ENCODE assay signal across 14 cellular contexts in the genomic region with DNA sequence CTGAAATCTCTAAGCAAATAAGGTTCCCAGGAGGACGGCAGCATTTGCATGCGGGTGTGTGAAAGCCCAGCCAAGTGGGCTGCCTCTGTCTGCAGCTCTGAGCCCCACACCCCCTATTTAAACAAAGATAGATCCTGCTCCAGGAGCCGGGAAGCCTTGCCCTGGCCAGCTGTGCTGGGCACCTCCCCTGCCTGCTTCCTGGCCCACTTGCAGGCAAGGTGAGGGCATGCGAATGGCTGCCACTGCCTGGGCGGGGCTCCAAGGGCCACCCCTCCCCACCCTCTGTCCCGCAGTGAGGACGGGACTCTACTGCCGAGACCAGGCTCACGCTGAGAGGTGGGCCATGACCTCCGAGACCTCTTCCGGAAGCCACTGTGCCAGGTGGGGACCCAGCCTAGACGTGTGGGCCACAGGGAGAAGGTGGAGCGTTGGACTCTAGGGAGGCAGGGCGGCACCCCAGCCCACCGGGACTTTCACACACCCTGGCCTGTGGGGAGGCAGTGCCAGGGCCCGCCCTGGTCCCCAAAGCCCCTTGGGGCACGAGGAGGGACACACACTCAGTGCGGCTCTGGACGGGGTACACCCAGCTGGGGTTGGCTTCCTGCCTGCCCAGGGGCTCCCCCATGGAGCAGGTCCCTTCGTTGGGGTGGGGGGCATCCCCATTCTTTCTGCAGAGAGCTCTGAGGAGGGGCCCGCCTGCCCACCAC. TPM values are rescaled to one million over a fixed set of nuclear protein-coding genes. Genes with fewer than 3 reads are reported as not detected.
DNase-seq lines count a peak whose midpoint lies in the region; ATAC-seq and TF ChIP-seq lines count a peak whose summit lies in the region.
"Had no signal": no experiment of that assay in that cellular context is flagged by ENCODE, and none has a peak within 500 bp of the region (broad histone marks: within the 10 kb centered on the region; RNA-seq: fewer than 3 reads in every experiment).

A gene with protein sequence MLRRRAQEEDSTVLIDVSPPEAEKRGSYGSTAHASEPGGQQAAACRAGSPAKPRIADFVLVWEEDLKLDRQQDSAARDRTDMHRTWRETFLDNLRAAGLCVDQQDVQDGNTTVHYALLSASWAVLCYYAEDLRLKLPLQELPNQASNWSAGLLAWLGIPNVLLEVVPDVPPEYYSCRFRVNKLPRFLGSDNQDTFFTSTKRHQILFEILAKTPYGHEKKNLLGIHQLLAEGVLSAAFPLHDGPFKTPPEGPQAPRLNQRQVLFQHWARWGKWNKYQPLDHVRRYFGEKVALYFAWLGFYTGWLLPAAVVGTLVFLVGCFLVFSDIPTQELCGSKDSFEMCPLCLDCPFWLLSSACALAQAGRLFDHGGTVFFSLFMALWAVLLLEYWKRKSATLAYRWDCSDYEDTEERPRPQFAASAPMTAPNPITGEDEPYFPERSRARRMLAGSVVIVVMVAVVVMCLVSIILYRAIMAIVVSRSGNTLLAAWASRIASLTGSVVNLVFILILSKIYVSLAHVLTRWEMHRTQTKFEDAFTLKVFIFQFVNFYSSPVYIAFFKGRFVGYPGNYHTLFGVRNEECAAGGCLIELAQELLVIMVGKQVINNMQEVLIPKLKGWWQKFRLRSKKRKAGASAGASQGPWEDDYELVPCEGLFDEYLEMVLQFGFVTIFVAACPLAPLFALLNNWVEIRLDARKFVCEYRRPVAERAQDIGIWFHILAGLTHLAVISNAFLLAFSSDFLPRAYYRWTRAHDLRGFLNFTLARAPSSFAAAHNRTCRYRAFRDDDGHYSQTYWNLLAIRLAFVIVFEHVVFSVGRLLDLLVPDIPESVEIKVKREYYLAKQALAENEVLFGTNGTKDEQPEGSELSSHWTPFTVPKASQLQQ (plus strand): TSS at position 292 of the 707 bp plus-strand sequence. CDS start 1,387 bp downstream, outside the sequence.

- in situ Hi-C loops in GM13976 (cut with MboI; ENCODE audit: low sequenced_read_pairs, unreplicated experiment), result no loop called here

- H3K9me3 Mint-ChIP-seq in CD8-positive, alpha-beta memory T cell, result no peaks in the 10 kb centered on the region
- H3K9me3 Mint-ChIP-seq in H9, result no peaks in the 10 kb centered on the region
- H3K9me3 Mint-ChIP-seq: immature natural killer cell had no signal

- H3K23ac ChIP-seq in H9 (ENCODE audit: insufficient read length, low read depth, low read length), result no peak within 1 kb of the TSS

- no peaks in the 10 kb centered on the region for H3K79me2 ChIP-seq in PC-3 (ENCODE audit: low read length)
- H3K79me2 ChIP-seq in H9 (ENCODE audit: insufficient read depth, low read length), result no peaks in the 10 kb centered on the region

- H3K18ac ChIP-seq in H9 (ENCODE audit: insufficient read length, low read depth, low read length), result no peak within 1 kb of the TSS

- H4K5ac ChIP-seq in H9 (ENCODE audit: insufficient read length, low read depth, low read length), result no peak within 1 kb of the TSS

- CTCF ChIA-PET in PC-3 (lab: Charles Lee), result no interaction called here
- CTCF ChIA-PET in CD8-positive, alpha-beta memory T cell (lab: Charles Lee), result no interaction called here

- intact Hi-C loops in PC-3 (cut with micrococcal nuclease), result no loop called here
- intact Hi-C loops in left lung (cut with DNase I), result no loop called here

- no peak within 1 kb of the TSS for H3T11ph ChIP-seq in H9 (ENCODE audit: low read length)

- no peak within 1 kb of the TSS for H3K9ac ChIP-seq in PC-3 (ENCODE audit: low read length)
- no peak within 1 kb of the TSS for H3K9ac ChIP-seq in H9 (ENCODE audit: extremely low read depth, insufficient read length, low read length)

- no peak within 1 kb of the TSS for H2AK5ac ChIP-seq in H9 (ENCODE audit: insufficient read length, low read length)

- H3K27ac ChIP-seq in 22Rv1 (peak within 1 kb of the TSS; percentile 42), PC-3 (ENCODE audit: low read length) (no peak within 1 kb of the TSS), left lung (no peak within 1 kb of the TSS), H9 (ENCODE audit: insufficient read length, low read depth, low read length) (no peak within 1 kb of the TSS)
- H3K27ac ChIP-seq in CD8-positive, alpha-beta memory T cell (ENCODE audit: low read depth, low read length), result no peak within 1 kb of the TSS

- no peak within 1 kb of the TSS for H2BK120ac ChIP-seq in H9 (ENCODE audit: low read depth, low read length, poor library complexity, severe bottlenecking)

- WGBS in H9 (ENCODE audit: extremely low coverage, insufficient read length, low lambda C conversion rate), result no CpG with 5 or more reads among the region's 21 CpGs

- no peak within 1 kb of the TSS for H2BK5ac ChIP-seq in H9 (ENCODE audit: insufficient read length, low read length)

- no peak within 1 kb of the TSS for H2AFZ ChIP-seq in PC-3 (ENCODE audit: low read length)
- no peak within 1 kb of the TSS for H2AFZ ChIP-seq in H9 (ENCODE audit: low read length)

- POLR2A ChIA-PET in PC-3 (lab: Charles Lee; ENCODE audit: unreplicated experiment), result no interaction called here
- POLR2A ChIA-PET in CD8-positive, alpha-beta memory T cell (lab: Charles Lee), result no interaction called here

- H4K20me1 ChIP-seq in PC-3 (ENCODE audit: low read length) (no peaks in the 10 kb centered on the region), H9 (ENCODE audit: control insufficient read depth, insufficient read depth, insufficient read length) (no peaks in the 10 kb centered on the region)

- no peaks in the 10 kb centered on the region for H3K27me3 ChIP-seq in PC-3 (ENCODE audit: low read length)
- no peaks in the 10 kb centered on the region for H3K27me3 ChIP-seq in left lung
- no peaks in the 10 kb centered on the region for H3K27me3 ChIP-seq in CD8-positive, alpha-beta memory T cell (ENCODE audit: insufficient read depth, low read length, poor library complexity, severe bottlenecking)
- no peaks in the 10 kb centered on the region for H3K27me3 ChIP-seq in H9 (ENCODE audit: insufficient read depth, low read length)

- H3K56ac ChIP-seq in H9 (ENCODE audit: insufficient read length, low read depth, low read length), result no peak within 1 kb of the TSS

- no peak within 1 kb of the TSS for H4K91ac ChIP-seq in H9 (ENCODE audit: insufficient read length, low read depth, low read length)

- peaks cover 0 to 5% (median 2%) of the 10 kb centered on the region in 3 donors for H3K36me3 Mint-ChIP-seq in CD8-positive, alpha-beta memory T cell
- peaks cover 0 to 1% (median 0%) of the 10 kb centered on the region in 3 experiments; a peak in 1 of 7 replicates for H3K36me3 Mint-ChIP-seq in H9 (ENCODE audit: insufficient read depth in 1 of 3, low read depth in 3 of 3)

- no TSS peak for BruUV-seq in PC-3 (replicated peaks; lab: Mats Ljungman, UMichigan)

- H4K8ac ChIP-seq in H9 (replicated peaks; ENCODE audit: insufficient read length, low read depth, low read length), result no peak within 1 kb of the TSS

- peak; percentile 41 for DNase-seq in GM13976 (ENCODE audit: low spot score)
- DNase-seq in PC-3, result peak; percentile 5
- no peak for DNase-seq in left lung
- no peak for DNase-seq in NOMO-1 (lab: John Stamatoyannopoulos, UW; ENCODE audit: unreplicated experiment in 2 of 2)
- DNase-seq in CD8-positive, alpha-beta memory T cell, result no peak
- no peak for DNase-seq in H9
- DNase-seq: activated CD8-positive, alpha-beta memory T cell treated with anti-CD3 and anti-CD28 coated beads for 24 hours; activated gamma-delta T cell treated with Interleukin-2 at 50 U/mL for 16 hours; foreskin melanocyte; immature natural killer cell; Kasumi-1; T1000 had no signal

- H3K4ac ChIP-seq in H9 (ENCODE audit: low read depth, low read length), result no peak within 1 kb of the TSS

- H2BK12ac ChIP-seq in H9 (ENCODE audit: insufficient read length, low read depth, low read length), result no peak within 1 kb of the TSS

- no peak within 1 kb of the TSS for H2BK20ac ChIP-seq in H9 (ENCODE audit: low read depth, low read length, poor library complexity, severe bottlenecking)

- H3F3A ChIP-seq in PC-3 (ENCODE audit: low read length, unreplicated experiment), result no peaks in the 10 kb centered on the region

- H3K9me3 ChIP-seq in PC-3 (ENCODE audit: low read length) (no peaks in the 10 kb centered on the region), left lung (no peaks in the 10 kb centered on the region), H9 (ENCODE audit: control insufficient read depth, low read depth, low read length) (no peaks in the 10 kb centered on the region)
- no peaks in the 10 kb centered on the region for H3K9me3 ChIP-seq in CD8-positive, alpha-beta memory T cell (ENCODE audit: low read length)

- TF ChIP-seq CTCF in 22Rv1 (IDR thresholded peaks at IDR 0.05), result no peak
- no peak for TF ChIP-seq CTCF in GM13976 (IDR thresholded peaks at IDR 0.05; ENCODE audit: borderline replicate concordance, control extremely low read depth, extremely low read depth, insufficient read depth, missing control alignments)
- TF ChIP-seq CTCF in PC-3 (conservative IDR thresholded peaks at IDR 0.05; ENCODE audit: low read depth, low read length), result no peak
- no peak for TF ChIP-seq CTCF in left lung (IDR thresholded peaks at IDR 0.05)
- TF ChIP-seq CTCF in H9 (conservative IDR thresholded peaks at IDR 0.05), result no peak

- H3K9me2 ChIP-seq in PC-3 (replicated peaks; ENCODE audit: low read length), result no peaks in the 10 kb centered on the region

- H3K23me2 ChIP-seq in H9 (ENCODE audit: insufficient read length, low read depth, low read length, poor library complexity, severe bottlenecking), result no peaks in the 10 kb centered on the region

- H3K27ac Mint-ChIP-seq in CD8-positive, alpha-beta memory T cell, result no peak within 1 kb of the TSS
- H3K27ac Mint-ChIP-seq in H9, result no peak within 1 kb of the TSS; a peak in 1 of 7 replicates
- H3K27ac Mint-ChIP-seq: immature natural killer cell had no signal

- H3K4me3 ChIP-seq in PC-3 (ENCODE audit: low read length) (no peak within 1 kb of the TSS), left lung (no peak within 1 kb of the TSS)
- H3K4me3 ChIP-seq in CD8-positive, alpha-beta memory T cell (ENCODE audit: low read length), result no peak within 1 kb of the TSS

- no peaks in the 10 kb centered on the region for H3K79me1 ChIP-seq in H9 (ENCODE audit: insufficient read depth, low read depth, low read length, poor library complexity, severe bottlenecking)

- no peak within 1 kb of the TSS for H3K4me3 Mint-ChIP-seq in CD8-positive, alpha-beta memory T cell
- H3K4me3 Mint-ChIP-seq in H9, result no peak within 1 kb of the TSS
- H3K4me3 Mint-ChIP-seq: immature natural killer cell had no signal

- no peak within 1 kb of the TSS for H3K4me2 ChIP-seq in PC-3 (ENCODE audit: low read length)
- H3K4me2 ChIP-seq in H9 (ENCODE audit: insufficient read depth, insufficient read length, low read length), result no peak within 1 kb of the TSS

- H3K4me1 ChIP-seq in PC-3 (ENCODE audit: insufficient read depth, low read length), result no peaks in the 10 kb centered on the region
- H3K4me1 ChIP-seq in left lung, result no peaks in the 10 kb centered on the region
- H3K4me1 ChIP-seq in CD8-positive, alpha-beta memory T cell (ENCODE audit: insufficient read depth, low read length), result no peaks in the 10 kb centered on the region
- H3K4me1 ChIP-seq in H9 (ENCODE audit: insufficient read depth, low read length), result no peaks in the 10 kb centered on the region

- H2BK15ac ChIP-seq in H9 (ENCODE audit: low read depth, low read length), result no peak within 1 kb of the TSS

- peak; percentile 59 for ATAC-seq in PC-3
- ATAC-seq in left lung, result peak; percentile 75
- no peak for ATAC-seq in GM21381 (IDR thresholded peaks at IDR 0.05; ENCODE audit: unreplicated experiment)

- no peaks in the 10 kb centered on the region for H3K4me1 Mint-ChIP-seq in CD8-positive, alpha-beta memory T cell
- peaks cover 8 to 13% of the 10 kb centered on the region in 2 experiments for H3K4me1 Mint-ChIP-seq in H9
- H3K4me1 Mint-ChIP-seq: immature natural killer cell had no signal

- H3K36me3 ChIP-seq in PC-3 (ENCODE audit: low read depth, low read length) (no peaks in the 10 kb centered on the region), left lung (peaks cover 0 to 4% of the 10 kb centered on the region in 2 donors)
- no peaks in the 10 kb centered on the region for H3K36me3 ChIP-seq in CD8-positive, alpha-beta memory T cell (ENCODE audit: insufficient read depth, low read length)

- H3K27me3 Mint-ChIP-seq in CD8-positive, alpha-beta memory T cell, result no peaks in the 10 kb centered on the region
- H3K27me3 Mint-ChIP-seq in H9 (ENCODE audit: low read depth), result no peaks in the 10 kb centered on the region; the same call in 1 of the 2 replicates

- H3K14ac ChIP-seq in H9 (ENCODE audit: insufficient read depth, low read length), result no peak within 1 kb of the TSS; the same call in 1 of the 2 replicates

RNA-seq across cellular contexts. Expression of the gene that starts here (rescaled TPM):
- 2.6 and 2.9 TPM in 2 replicates for total RNA-seq in PC-3 (2014; rRNA removed)
- total RNA-seq in left lung, result 1 to 10 TPM; 1.3 to 1.5 TPM
- total RNA-seq in CD8-positive, alpha-beta memory T cell, result under 1 TPM; 0.83 to 0.86 TPM
- polyA plus RNA-seq in CD8-positive, alpha-beta memory T cell, result not detected
- total RNA-seq in H9 (2021), result 3.9 and 5.2 TPM in 2 replicates

Comparison
In these comparisons a context has a peak if more than half of its experiments do, and no peak if none do; other contexts are left out.
1. DNase-seq: peak in GM13976 (single experiment) and PC-3 (single experiment); none in left lung (0 of 2), NOMO-1 (0 of 2), CD8-positive, alpha-beta memory T cell (0 of 5) and H9 (single experiment).